ENCODE assay signal across 20 cellular contexts in the genomic region with DNA sequence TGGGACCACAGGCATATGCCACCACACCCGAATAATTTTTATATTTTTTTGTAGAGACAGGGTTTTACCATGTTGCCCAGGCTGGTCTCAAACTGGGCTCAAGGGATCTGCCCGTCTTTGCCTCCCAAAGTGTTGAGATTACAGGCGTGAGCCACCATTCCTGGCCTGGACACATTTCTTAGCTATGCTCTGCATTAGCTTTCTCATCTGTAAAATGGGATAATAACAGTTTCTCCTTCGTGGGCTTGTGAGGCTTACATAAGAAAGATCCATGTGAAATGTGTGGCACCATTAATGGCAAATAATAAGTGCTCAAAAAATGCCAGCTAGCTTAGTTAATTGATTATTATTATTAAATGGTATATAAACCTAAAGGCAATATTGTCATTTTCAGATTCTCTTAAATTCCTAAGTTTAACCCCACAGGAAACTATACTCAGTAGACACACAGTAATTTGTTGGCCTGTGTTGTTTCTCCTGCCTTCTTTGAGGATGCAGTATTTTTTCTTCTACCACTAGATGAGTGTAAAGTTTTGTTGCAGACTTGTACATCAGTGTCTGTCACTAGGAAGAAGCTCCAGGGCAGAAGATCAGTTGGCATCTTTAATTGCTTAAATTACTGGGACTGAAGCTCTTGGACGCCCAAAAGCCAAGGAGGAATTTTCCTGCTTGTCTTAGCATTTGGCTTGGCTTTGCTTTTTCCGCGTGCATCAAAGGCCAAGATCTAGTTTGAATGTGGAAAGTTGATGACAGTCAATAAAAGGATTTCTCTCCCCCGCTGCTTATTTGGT.
DNase-seq lines count a peak whose midpoint lies in the region; ATAC-seq and TF ChIP-seq lines count a peak whose summit lies in the region.
"Had no signal": no experiment of that assay in that cellular context is flagged by ENCODE, and none has a peak within 500 bp of the region (broad histone marks: within the 10 kb centered on the region; RNA-seq: fewer than 3 reads in every experiment).

No MANE protein-coding gene starts in this region.

- no peak overlapping the region for H3K4me3 ChIP-seq in HUES48 (ENCODE audit: low read depth, low read length)
- H3K4me3 ChIP-seq: esophagus squamous epithelium, pancreas had no signal

- H3K9me3 ChIP-seq in HUES48 (ENCODE audit: control insufficient read depth, insufficient read depth, low read length) = no peaks in the 10 kb centered on the region
- H3K9me3 ChIP-seq: esophagus squamous epithelium, pancreas had no signal

- peak overlapping the region; percentile 37 for H3K27ac ChIP-seq in HUES48 (ENCODE audit: low read depth, low read length)
- H3K27ac ChIP-seq: brain microvascular endothelial cell, esophagus squamous epithelium, pancreas had no signal

- H3K9me3 Mint-ChIP-seq in activated T-helper 17 cell treated with anti-CD3 and anti-CD28 coated beads, Interleukin-2, amount 50 U/mL, for 72 hours = no peaks in the 10 kb centered on the region
- H3K9me3 Mint-ChIP-seq in nephron progenitor cell = no peaks in the 10 kb centered on the region
- H3K9me3 Mint-ChIP-seq: CD14-positive monocyte; T-helper 1 cell treated with Interleukin-12 subunit alpha and Interleukin-12 subunit beta and Interleukin-4 antibody, amounts not matched to agents 30 μg/mL and 1 μg/mL, for 36 hours had no signal

- no peaks in the 10 kb centered on the region for H3K27me3 Mint-ChIP-seq in activated T-helper 17 cell treated with anti-CD3 and anti-CD28 coated beads, Interleukin-2, amount 50 U/mL, for 72 hours
- H3K27me3 Mint-ChIP-seq in nephron progenitor cell (ENCODE audit: low read depth, poor library complexity) = peaks cover 4% of the 10 kb centered on the region

- no peak for TF ChIP-seq CTCF in nephron progenitor cell (IDR thresholded peaks at IDR 0.05)

- H3K4me1 ChIP-seq in HUES48 (ENCODE audit: control insufficient read depth, insufficient read depth, low read length) = peaks cover 43% of the 10 kb centered on the region

- H3K4me1 Mint-ChIP-seq in activated T-helper 17 cell treated with anti-CD3 and anti-CD28 coated beads, Interleukin-2, amount 50 U/mL, for 72 hours = peaks cover 31% of the 10 kb centered on the region
- H3K4me1 Mint-ChIP-seq in nephron progenitor cell = peaks cover 51% of the 10 kb centered on the region

- DNase-seq in NCI-H2227 (lab: John Stamatoyannopoulos, UW; ENCODE audit: unreplicated experiment) (peak; percentile 17), NCI-H2227 treated with DMSO at 0.1 percent for 48 hours (lab: John Stamatoyannopoulos, UW) (no peak), nephron progenitor cell (no peak)
- no peak for DNase-seq in stimulated activated CD4-positive, alpha-beta T cell treated with anti-CD3 and anti-CD28 coated beads, Interleukin-4, amount 100 ng/mL, for 4 hours
- DNase-seq in stimulated activated CD4-positive, alpha-beta T cell treated with anti-CD3 and anti-CD28 coated beads, Interleukin-12 subunit alpha, Interleukin-12 subunit beta, amount 100 ng/mL, for 4 hours = no peak
- DNase-seq: 8988T; activated effector memory CD4-positive, alpha-beta T cell treated with anti-CD3 and anti-CD28 coated beads, Interleukin-2, amount 50 U/mL, for 16 hours; brain microvascular endothelial cell; esophagus squamous epithelium; kidney glomerular epithelial cell; NCI-H187 treated with DMSO at 0.1 percent for 48 hours; NCI-H69; pancreas; RPMI8226; substantia nigra had no signal

- no peaks in the 10 kb centered on the region for H3K36me3 Mint-ChIP-seq in activated T-helper 17 cell treated with anti-CD3 and anti-CD28 coated beads, Interleukin-2, amount 50 U/mL, for 72 hours (ENCODE audit: low read depth)
- H3K36me3 Mint-ChIP-seq in nephron progenitor cell (ENCODE audit: low read depth) = no peaks in the 10 kb centered on the region
- H3K36me3 Mint-ChIP-seq: CD14-positive monocyte had no signal

- ATAC-seq in activated T-helper 17 cell treated with anti-CD3 and anti-CD28 coated beads, Interleukin-2, amount 50 U/mL, for 72 hours (replicated peaks) = no peak
- ATAC-seq in GM19463 (IDR thresholded peaks at IDR 0.05; ENCODE audit: unreplicated experiment) = no peak
- ATAC-seq: pancreas had no signal

- H3K27ac Mint-ChIP-seq in activated T-helper 17 cell treated with anti-CD3 and anti-CD28 coated beads, Interleukin-2, amount 50 U/mL, for 72 hours = no peak overlapping the region
- peak overlapping the region; percentile 17 for H3K27ac Mint-ChIP-seq in nephron progenitor cell

- H3K9ac ChIP-seq in HUES48 (ENCODE audit: low read depth, low read length) = no peak overlapping the region

- H3K4me3 Mint-ChIP-seq in activated T-helper 17 cell treated with anti-CD3 and anti-CD28 coated beads, Interleukin-2, amount 50 U/mL, for 72 hours = peak overlapping the region; percentile 74
- no peak overlapping the region for H3K4me3 Mint-ChIP-seq in nephron progenitor cell
- H3K4me3 Mint-ChIP-seq: CD14-positive monocyte had no signal

- H3K36me3 ChIP-seq in HUES48 (ENCODE audit: control insufficient read depth, insufficient read depth, low read length) = no peaks in the 10 kb centered on the region
- H3K36me3 ChIP-seq: brain microvascular endothelial cell, esophagus squamous epithelium, pancreas had no signal

- H3K27me3 ChIP-seq in HUES48 (ENCODE audit: control insufficient read depth, insufficient read depth, low read length) = no peaks in the 10 kb centered on the region
- H3K27me3 ChIP-seq: brain microvascular endothelial cell, esophagus squamous epithelium, pancreas had no signal
